17 cellular contexts compared by ENCODE assay signal in genomic region chr15:31465083-31465955, GRCh38.
DNase-seq lines count a peak whose midpoint lies in the region; ATAC-seq and TF ChIP-seq lines count a peak whose summit lies in the region.
"Had no signal": no experiment of that assay in that cellular context is flagged by ENCODE, and none has a peak within 500 bp of the region (broad histone marks: within the 10 kb centered on the region; RNA-seq: fewer than 3 reads in every experiment).

No MANE protein-coding gene starts in this region.

- H3K9me2 ChIP-seq in DOHH2 (replicated peaks; ENCODE audit: control insufficient read depth, low read length) = no peaks in the 10 kb centered on the region

- no peak overlapping the region for H2BK15ac ChIP-seq in neuronal stem cell (ENCODE audit: low read length)

- no peaks in the 10 kb centered on the region for H3K36me3 ChIP-seq in DOHH2 (ENCODE audit: control insufficient read depth, low read length)
- no peaks in the 10 kb centered on the region for H3K36me3 ChIP-seq in neuronal stem cell (replicated peaks in 1 of 2; ENCODE audit: control insufficient read depth in 2 of 2, insufficient read depth in 2 of 2, low read length in 2 of 2)
- no peaks in the 10 kb centered on the region for H3K36me3 ChIP-seq in esophagus muscularis mucosa
- no peaks in the 10 kb centered on the region for H3K36me3 ChIP-seq in A673 (ENCODE audit: insufficient read depth, low read length, poor library complexity, severe bottlenecking)
- H3K36me3 ChIP-seq: ascending aorta had no signal

- H3K9ac ChIP-seq in neuronal stem cell (ENCODE audit: low read depth, low read length, poor library complexity) = no peak overlapping the region

- peaks cover 61% of the 10 kb centered on the region for H3K4me1 ChIP-seq in DOHH2 (ENCODE audit: control insufficient read depth, low read length)
- no peaks in the 10 kb centered on the region for H3K4me1 ChIP-seq in neuronal stem cell (ENCODE audit: control insufficient read depth in 2 of 2, insufficient read depth in 1 of 2, low read depth in 1 of 2, low read length in 2 of 2)
- peaks cover 0 to 4% (median 0%) of the 10 kb centered on the region in 4 donors for H3K4me1 ChIP-seq in esophagus muscularis mucosa
- H3K4me1 ChIP-seq in A673 (ENCODE audit: insufficient read depth, low read length, poor library complexity, severe bottlenecking) = no peaks in the 10 kb centered on the region
- H3K4me1 ChIP-seq: ascending aorta had no signal

- no peak for TF ChIP-seq POLR2A in esophagus muscularis mucosa (IDR thresholded peaks at IDR 0.05; ENCODE audit: low read depth)

- no peak overlapping the region for H3K27ac ChIP-seq in DOHH2 (ENCODE audit: low read depth, low read length)
- H3K27ac ChIP-seq in epithelial cell of prostate = peak overlapping the region; percentile 92
- no peak overlapping the region for H3K27ac ChIP-seq in neuronal stem cell (replicated peaks; ENCODE audit: low read length)
- H3K27ac ChIP-seq in esophagus muscularis mucosa (replicated peaks in 1 of 4) = no peak overlapping the region
- no peak overlapping the region for H3K27ac ChIP-seq in A673 (ENCODE audit: low read depth, low read length, poor library complexity, severe bottlenecking)
- H3K27ac ChIP-seq: ascending aorta, PC-9 had no signal

- peak overlapping the region; percentile 1 for H2AK5ac ChIP-seq in neuronal stem cell (ENCODE audit: low read depth, low read length)

- H3K79me1 ChIP-seq in neuronal stem cell (ENCODE audit: low read depth, low read length) = no peaks in the 10 kb centered on the region

- no peak for ATAC-seq in GM19397 (IDR thresholded peaks at IDR 0.05; ENCODE audit: unreplicated experiment)
- ATAC-seq: T-helper 17 cell had no signal

- no peak overlapping the region for H2BK5ac ChIP-seq in neuronal stem cell (ENCODE audit: low read length)

- H3F3A ChIP-seq in DOHH2 (ENCODE audit: control insufficient read depth, insufficient read depth) = peaks cover 12% of the 10 kb centered on the region; the same call in 1 of the 2 replicates

- no peak overlapping the region for H2BK12ac ChIP-seq in neuronal stem cell (ENCODE audit: low read length)

- H3K27me3 ChIP-seq in DOHH2 (ENCODE audit: control insufficient read depth, low read length) = no peaks in the 10 kb centered on the region
- H3K27me3 ChIP-seq in neuronal stem cell (ENCODE audit: control insufficient read depth in 3 of 3, insufficient read depth in 3 of 3, low read depth in 1 of 3, low read length in 3 of 3) = peaks cover 0 to 2% (median 0%) of the 10 kb centered on the region in 3 experiments
- H3K27me3 ChIP-seq in esophagus muscularis mucosa = peaks cover 0 to 32% (median 0%) of the 10 kb centered on the region in 4 donors
- H3K27me3 ChIP-seq in A673 (replicated peaks; ENCODE audit: insufficient read depth, low read depth, low read length, poor library complexity) = no peaks in the 10 kb centered on the region
- H3K27me3 ChIP-seq: ascending aorta had no signal

- no peak for TF ChIP-seq EP300 in esophagus muscularis mucosa (IDR thresholded peaks at IDR 0.05)

- no peak overlapping the region for H2BK120ac ChIP-seq in neuronal stem cell (ENCODE audit: low read depth, low read length)

- peak overlapping the region; percentile 66; the same call in 1 of the 2 replicates for H3K4me2 ChIP-seq in DOHH2 (ENCODE audit: low read length)
- no peak overlapping the region for H3K4me2 ChIP-seq in neuronal stem cell (ENCODE audit: insufficient read depth, low read length, poor library complexity, severe bottlenecking)
- H3K4me2 ChIP-seq: PC-9 had no signal

- no peaks in the 10 kb centered on the region for H4K20me1 ChIP-seq in DOHH2 (ENCODE audit: control insufficient read depth, insufficient read depth, low read depth, low read length)

- H2AFZ ChIP-seq in neuronal stem cell (ENCODE audit: low read length) = no peak overlapping the region
- H2AFZ ChIP-seq: PC-9 had no signal

- POLR2A ChIA-PET in A673 (lab: Charles Lee; ENCODE audit: low non-redundant PET) = no interaction called here

- H3K9me3 ChIP-seq in DOHH2 (ENCODE audit: control insufficient read depth, insufficient read depth, low read length) (no peaks in the 10 kb centered on the region), neuronal stem cell (replicated peaks in 1 of 2; ENCODE audit: control insufficient read depth in 2 of 2, insufficient read depth in 1 of 2, low read depth in 1 of 2, low read length in 2 of 2) (no peaks in the 10 kb centered on the region), esophagus muscularis mucosa (no peaks in the 10 kb centered on the region), A673 (ENCODE audit: low read depth, low read length, poor library complexity, severe bottlenecking) (no peaks in the 10 kb centered on the region)
- H3K9me3 ChIP-seq: ascending aorta had no signal

- intact Hi-C loops in esophagus muscularis mucosa (cut with DNase I) = no loop called here
- intact Hi-C loops in A673 (cut with micrococcal nuclease; ENCODE audit: unreplicated experiment) = no loop called here

- no peak overlapping the region for H4K91ac ChIP-seq in neuronal stem cell (ENCODE audit: low read depth, low read length, poor library complexity)

- TF ChIP-seq CTCF in DOHH2 (IDR thresholded peaks at IDR 0.05; ENCODE audit: low read depth, low read length, poor library complexity, severe bottlenecking) (no peak), esophagus muscularis mucosa (IDR thresholded peaks at IDR 0.05) (no peak), A673 (conservative IDR thresholded peaks at IDR 0.05; ENCODE audit: low read depth, low read length) (no peak)

- H3K4ac ChIP-seq in neuronal stem cell (ENCODE audit: low read length) = no peak overlapping the region

- H3K79me2 ChIP-seq in DOHH2 (ENCODE audit: control insufficient read depth, low read length) = no peaks in the 10 kb centered on the region

- WGBS in neuronal stem cell (ENCODE audit: extremely low coverage in 2 of 2, insufficient read length in 2 of 2, insufficient replicate concordance in 1 of 2), 2 donors = no CpG with 5 or more reads among the region's 10 CpGs
- 54% methylated on average over 8 of the region's 10 CpGs for WGBS in esophagus muscularis mucosa

- H3K23ac ChIP-seq in neuronal stem cell (ENCODE audit: low read depth, low read length, poor library complexity) = peak overlapping the region; percentile 46

- H3K14ac ChIP-seq in neuronal stem cell (ENCODE audit: low read length) = peak overlapping the region; percentile 63

- no TSS peak for BruUV-seq in A673 (replicated peaks; lab: Mats Ljungman, UMichigan)

- CTCF ChIA-PET in A673 (lab: Charles Lee) = no interaction called here

- H3K18ac ChIP-seq in neuronal stem cell (ENCODE audit: low read length) = no peak overlapping the region

- H3K4me3 ChIP-seq in DOHH2 (ENCODE audit: low read length) = no peak overlapping the region
- H3K4me3 ChIP-seq in neuronal stem cell (ENCODE audit: low read length in 2 of 2) = no peak overlapping the region
- no peak overlapping the region for H3K4me3 ChIP-seq in esophagus muscularis mucosa
- H3K4me3 ChIP-seq in A673 (ENCODE audit: low read depth, low read length, poor library complexity, severe bottlenecking) = no peak overlapping the region
- H3K4me3 ChIP-seq: ascending aorta, PC-9 had no signal

- no peak overlapping the region for H4K8ac ChIP-seq in neuronal stem cell (ENCODE audit: low read depth, low read length)

- DNase-seq in LoVo (ENCODE audit: low spot score) (peak; percentile 92), epithelial cell of prostate (ENCODE audit: low read depth, low spot score) (peak; percentile 82), neuronal stem cell (ENCODE audit: low spot score) (no peak), esophagus muscularis mucosa (ENCODE audit: extremely low spot score) (no peak), A673 (ENCODE audit: low spot score) (no peak), HCEC 1CT (no peak)
- DNase-seq: activated CD4-positive, alpha-beta T cell treated with anti-CD3 and anti-CD28 coated beads for 48 hours; CD4-positive, alpha-beta T cell; NCI-H1092; NCI-H226; PC-9; stimulated activated CD4-positive, alpha-beta T cell treated with anti-CD3 and anti-CD28 coated beads, Interleukin-4, amount 100 ng/mL, for 4 hours; stimulated activated naive CD4-positive, alpha-beta T cell; T-helper 17 cell had no signal

Comparison
In these comparisons a context has a peak if more than half of its experiments do, and no peak if none do; other contexts are left out.
1. DNase-seq: peak in LoVo (single experiment) and epithelial cell of prostate (single experiment); none in neuronal stem cell (single experiment), esophagus muscularis mucosa (single experiment), A673 (single experiment) and HCEC 1CT (single experiment).